ENCODE assay signal across 1 cellular context in the genomic region with DNA sequence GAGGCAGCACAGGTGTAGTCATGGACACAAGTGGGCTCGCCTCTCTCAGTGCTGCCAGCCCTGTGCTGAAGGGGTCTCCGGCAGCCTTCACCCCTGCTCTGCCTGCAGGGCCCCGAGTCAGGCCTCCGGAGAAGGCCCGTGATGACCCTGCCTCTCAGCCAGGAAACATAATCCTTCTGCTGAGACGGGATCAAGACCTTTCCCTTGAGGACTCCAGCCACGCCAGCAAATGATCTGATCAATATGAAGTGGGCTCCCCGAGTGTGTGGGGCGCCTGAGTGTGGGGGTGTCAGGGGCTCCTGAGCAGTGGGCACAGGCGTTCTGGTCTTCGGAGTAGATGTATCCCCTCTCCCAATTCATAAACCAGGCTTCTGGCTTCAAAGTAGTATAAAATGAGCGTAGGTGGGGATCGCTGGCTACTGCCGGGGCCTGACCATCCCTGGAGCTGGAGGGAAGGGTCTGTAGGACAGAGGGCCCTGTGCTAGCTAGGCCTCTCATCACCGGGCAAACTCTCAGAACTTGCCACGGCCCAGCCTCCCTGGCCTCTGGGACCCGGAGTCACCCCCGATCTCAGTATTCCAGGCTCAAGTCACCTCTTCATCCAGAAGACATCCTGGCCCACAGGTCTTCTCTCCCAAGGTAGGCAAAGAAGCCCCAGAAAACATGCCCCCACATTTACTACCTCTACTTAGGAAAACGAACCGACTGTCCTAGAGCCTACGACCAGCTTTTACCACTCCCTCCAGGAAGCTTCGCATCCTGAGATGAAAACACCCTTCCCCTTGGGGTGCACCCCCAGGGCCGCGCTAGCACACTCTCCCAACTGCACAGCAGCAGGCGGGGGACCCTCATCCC.
TF ChIP-seq lines count a peak whose summit lies in the region.

No MANE protein-coding gene starts in this region.

TF ChIP-seq in GM23338, 12 proteins besides CTCF, POLR2A, EP300 and RAD21 (continued from another document):
- TF ChIP-seq, protein P1, sequence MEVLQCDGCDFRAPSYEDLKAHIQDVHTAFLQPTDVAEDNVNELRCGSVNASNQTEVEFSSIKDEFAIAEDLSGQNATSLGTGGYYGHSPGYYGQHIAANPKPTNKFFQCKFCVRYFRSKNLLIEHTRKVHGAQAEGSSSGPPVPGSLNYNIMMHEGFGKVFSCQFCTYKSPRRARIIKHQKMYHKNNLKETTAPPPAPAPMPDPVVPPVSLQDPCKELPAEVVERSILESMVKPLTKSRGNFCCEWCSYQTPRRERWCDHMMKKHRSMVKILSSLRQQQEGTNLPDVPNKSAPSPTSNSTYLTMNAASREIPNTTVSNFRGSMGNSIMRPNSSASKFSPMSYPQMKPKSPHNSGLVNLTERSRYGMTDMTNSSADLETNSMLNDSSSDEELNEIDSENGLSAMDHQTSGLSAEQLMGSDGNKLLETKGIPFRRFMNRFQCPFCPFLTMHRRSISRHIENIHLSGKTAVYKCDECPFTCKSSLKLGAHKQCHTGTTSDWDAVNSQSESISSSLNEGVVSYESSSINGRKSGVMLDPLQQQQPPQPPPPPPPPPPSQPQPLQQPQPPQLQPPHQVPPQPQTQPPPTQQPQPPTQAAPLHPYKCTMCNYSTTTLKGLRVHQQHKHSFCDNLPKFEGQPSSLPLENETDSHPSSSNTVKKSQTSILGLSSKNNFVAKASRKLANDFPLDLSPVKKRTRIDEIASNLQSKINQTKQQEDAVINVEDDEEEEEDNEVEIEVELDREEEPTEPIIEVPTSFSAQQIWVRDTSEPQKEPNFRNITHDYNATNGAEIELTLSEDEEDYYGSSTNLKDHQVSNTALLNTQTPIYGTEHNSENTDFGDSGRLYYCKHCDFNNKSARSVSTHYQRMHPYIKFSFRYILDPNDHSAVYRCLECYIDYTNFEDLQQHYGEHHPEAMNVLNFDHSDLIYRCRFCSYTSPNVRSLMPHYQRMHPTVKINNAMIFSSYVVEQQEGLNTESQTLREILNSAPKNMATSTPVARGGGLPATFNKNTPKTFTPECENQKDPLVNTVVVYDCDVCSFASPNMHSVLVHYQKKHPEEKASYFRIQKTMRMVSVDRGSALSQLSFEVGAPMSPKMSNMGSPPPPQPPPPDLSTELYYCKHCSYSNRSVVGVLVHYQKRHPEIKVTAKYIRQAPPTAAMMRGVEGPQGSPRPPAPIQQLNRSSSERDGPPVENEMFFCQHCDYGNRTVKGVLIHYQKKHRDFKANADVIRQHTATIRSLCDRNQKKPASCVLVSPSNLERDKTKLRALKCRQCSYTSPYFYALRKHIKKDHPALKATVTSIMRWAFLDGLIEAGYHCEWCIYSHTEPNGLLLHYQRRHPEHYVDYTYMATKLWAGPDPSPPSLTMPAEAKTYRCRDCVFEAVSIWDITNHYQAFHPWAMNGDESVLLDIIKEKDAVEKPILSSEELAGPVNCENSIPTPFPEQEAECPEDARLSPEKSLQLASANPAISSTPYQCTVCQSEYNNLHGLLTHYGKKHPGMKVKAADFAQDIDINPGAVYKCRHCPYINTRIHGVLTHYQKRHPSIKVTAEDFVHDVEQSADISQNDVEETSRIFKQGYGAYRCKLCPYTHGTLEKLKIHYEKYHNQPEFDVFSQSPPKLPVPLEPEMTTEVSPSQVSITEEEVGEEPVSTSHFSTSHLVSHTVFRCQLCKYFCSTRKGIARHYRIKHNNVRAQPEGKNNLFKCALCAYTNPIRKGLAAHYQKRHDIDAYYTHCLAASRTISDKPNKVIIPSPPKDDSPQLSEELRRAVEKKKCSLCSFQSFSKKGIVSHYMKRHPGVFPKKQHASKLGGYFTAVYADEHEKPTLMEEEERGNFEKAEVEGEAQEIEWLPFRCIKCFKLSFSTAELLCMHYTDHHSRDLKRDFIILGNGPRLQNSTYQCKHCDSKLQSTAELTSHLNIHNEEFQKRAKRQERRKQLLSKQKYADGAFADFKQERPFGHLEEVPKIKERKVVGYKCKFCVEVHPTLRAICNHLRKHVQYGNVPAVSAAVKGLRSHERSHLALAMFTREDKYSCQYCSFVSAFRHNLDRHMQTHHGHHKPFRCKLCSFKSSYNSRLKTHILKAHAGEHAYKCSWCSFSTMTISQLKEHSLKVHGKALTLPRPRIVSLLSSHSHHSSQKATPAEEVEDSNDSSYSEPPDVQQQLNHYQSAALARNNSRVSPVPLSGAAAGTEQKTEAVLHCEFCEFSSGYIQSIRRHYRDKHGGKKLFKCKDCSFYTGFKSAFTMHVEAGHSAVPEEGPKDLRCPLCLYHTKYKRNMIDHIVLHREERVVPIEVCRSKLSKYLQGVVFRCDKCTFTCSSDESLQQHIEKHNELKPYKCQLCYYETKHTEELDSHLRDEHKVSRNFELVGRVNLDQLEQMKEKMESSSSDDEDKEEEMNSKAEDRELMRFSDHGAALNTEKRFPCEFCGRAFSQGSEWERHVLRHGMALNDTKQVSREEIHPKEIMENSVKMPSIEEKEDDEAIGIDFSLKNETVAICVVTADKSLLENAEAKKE (CRISPR knock-in tag; IDR thresholded peaks at IDR 0.05), result no peak
- no peak for TF ChIP-seq NANOG (IDR thresholded peaks at IDR 0.05; ENCODE audit: borderline replicate concordance)
- TF ChIP-seq, protein P2, sequence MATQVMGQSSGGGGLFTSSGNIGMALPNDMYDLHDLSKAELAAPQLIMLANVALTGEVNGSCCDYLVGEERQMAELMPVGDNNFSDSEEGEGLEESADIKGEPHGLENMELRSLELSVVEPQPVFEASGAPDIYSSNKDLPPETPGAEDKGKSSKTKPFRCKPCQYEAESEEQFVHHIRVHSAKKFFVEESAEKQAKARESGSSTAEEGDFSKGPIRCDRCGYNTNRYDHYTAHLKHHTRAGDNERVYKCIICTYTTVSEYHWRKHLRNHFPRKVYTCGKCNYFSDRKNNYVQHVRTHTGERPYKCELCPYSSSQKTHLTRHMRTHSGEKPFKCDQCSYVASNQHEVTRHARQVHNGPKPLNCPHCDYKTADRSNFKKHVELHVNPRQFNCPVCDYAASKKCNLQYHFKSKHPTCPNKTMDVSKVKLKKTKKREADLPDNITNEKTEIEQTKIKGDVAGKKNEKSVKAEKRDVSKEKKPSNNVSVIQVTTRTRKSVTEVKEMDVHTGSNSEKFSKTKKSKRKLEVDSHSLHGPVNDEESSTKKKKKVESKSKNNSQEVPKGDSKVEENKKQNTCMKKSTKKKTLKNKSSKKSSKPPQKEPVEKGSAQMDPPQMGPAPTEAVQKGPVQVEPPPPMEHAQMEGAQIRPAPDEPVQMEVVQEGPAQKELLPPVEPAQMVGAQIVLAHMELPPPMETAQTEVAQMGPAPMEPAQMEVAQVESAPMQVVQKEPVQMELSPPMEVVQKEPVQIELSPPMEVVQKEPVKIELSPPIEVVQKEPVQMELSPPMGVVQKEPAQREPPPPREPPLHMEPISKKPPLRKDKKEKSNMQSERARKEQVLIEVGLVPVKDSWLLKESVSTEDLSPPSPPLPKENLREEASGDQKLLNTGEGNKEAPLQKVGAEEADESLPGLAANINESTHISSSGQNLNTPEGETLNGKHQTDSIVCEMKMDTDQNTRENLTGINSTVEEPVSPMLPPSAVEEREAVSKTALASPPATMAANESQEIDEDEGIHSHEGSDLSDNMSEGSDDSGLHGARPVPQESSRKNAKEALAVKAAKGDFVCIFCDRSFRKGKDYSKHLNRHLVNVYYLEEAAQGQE (IDR thresholded peaks at IDR 0.05; ENCODE audit: unreplicated experiment), result no peak
- no peak for TF ChIP-seq JUNB (IDR thresholded peaks at IDR 0.05; ENCODE audit: unreplicated experiment)
- TF ChIP-seq EZH2 (IDR thresholded peaks at IDR 0.05; ENCODE audit: low read depth, unreplicated experiment), result no peak
- no peak for TF ChIP-seq ZNF331 (CRISPR knock-in tag; IDR thresholded peaks at IDR 0.05; ENCODE audit: low read depth)
- TF ChIP-seq POLR2AphosphoS5 (IDR thresholded peaks at IDR 0.05; ENCODE audit: low read depth), result no peak
- TF ChIP-seq ZNF114 (CRISPR knock-in tag; IDR thresholded peaks at IDR 0.05), result no peak
TF ChIP-seq in GM23338: peak in this region for 0.
